1 cellular context compared by ENCODE assay signal in the genomic region with DNA sequence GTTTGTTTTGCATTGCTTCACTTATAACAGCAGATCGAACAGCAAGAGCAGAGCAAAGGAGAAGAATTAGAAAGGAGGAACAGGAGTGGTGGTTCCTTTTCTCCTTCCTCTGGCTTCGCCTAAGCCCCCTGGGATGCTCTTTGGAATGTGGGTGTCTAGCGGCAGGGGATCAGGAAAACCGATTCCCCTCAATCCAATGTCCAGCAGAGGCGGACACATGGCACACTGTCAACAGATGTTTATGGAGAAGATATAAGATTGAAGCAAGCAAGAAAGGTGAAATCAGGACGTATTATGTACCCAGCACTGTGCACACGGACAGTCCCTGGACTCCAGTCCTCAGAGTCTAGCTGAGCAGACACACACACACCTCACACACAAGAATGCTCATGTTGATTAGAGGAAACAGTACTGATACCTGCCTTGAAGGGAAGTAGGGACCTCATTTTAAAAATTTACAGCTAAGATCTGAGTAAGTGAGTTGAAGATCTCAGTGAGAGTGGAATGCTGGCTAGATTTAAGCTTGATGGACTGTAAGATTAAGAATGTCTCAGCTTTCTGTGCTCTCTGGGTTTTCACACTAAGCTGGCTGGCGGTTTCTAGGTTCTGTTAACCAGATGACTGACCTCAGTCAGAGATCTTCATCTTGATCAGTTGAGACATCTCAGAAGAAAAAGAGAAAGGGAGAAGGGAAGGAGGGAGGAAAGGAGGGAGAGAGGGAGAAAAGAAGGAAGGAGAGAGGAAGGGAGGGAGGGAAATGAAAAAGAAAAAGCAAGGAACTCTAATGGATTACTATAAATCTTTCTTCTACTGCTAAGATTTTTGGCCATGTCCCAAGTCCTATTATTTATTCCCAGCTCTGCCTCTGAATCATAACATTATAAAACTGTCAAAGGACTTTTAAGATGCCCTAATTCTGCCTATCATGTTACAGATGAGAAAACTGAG.
TF ChIP-seq lines count a peak whose summit lies in the region.

No MANE protein-coding gene starts in this region.

TF ChIP-seq in GM12878, 131 proteins besides CTCF, POLR2A, EP300 and RAD21:
- TF ChIP-seq IKZF2 (IDR thresholded peaks at IDR 0.05): no peak
- TF ChIP-seq ASH2L (IDR thresholded peaks at IDR 0.05; ENCODE audit: borderline replicate concordance, low read depth): no peak
- no peak for TF ChIP-seq TCF12 (IDR thresholded peaks at IDR 0.05; ENCODE audit: low read depth, low read length)
- no peak for TF ChIP-seq MEF2B (IDR thresholded peaks at IDR 0.05; ENCODE audit: partially characterized antibody, poor library complexity, severe bottlenecking)
- TF ChIP-seq EED (IDR thresholded peaks at IDR 0.05; ENCODE audit: low read depth): no peak
- TF ChIP-seq, protein P1, sequence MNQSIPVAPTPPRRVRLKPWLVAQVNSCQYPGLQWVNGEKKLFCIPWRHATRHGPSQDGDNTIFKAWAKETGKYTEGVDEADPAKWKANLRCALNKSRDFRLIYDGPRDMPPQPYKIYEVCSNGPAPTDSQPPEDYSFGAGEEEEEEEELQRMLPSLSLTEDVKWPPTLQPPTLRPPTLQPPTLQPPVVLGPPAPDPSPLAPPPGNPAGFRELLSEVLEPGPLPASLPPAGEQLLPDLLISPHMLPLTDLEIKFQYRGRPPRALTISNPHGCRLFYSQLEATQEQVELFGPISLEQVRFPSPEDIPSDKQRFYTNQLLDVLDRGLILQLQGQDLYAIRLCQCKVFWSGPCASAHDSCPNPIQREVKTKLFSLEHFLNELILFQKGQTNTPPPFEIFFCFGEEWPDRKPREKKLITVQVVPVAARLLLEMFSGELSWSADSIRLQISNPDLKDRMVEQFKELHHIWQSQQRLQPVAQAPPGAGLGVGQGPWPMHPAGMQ (IDR thresholded peaks at IDR 0.05; ENCODE audit: borderline replicate concordance): no peak
- no peak for TF ChIP-seq CREB1 (IDR thresholded peaks at IDR 0.05; ENCODE audit: low read depth)
- TF ChIP-seq, protein P2, sequence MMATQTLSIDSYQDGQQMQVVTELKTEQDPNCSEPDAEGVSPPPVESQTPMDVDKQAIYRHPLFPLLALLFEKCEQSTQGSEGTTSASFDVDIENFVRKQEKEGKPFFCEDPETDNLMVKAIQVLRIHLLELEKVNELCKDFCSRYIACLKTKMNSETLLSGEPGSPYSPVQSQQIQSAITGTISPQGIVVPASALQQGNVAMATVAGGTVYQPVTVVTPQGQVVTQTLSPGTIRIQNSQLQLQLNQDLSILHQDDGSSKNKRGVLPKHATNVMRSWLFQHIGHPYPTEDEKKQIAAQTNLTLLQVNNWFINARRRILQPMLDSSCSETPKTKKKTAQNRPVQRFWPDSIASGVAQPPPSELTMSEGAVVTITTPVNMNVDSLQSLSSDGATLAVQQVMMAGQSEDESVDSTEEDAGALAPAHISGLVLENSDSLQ (IDR thresholded peaks at IDR 0.05): no peak
- TF ChIP-seq ETV6 (conservative IDR thresholded peaks at IDR 0.05 in 1 of 2, IDR thresholded peaks at IDR 0.05 in 1 of 2; ENCODE audit: borderline replicate concordance in 1 of 2, low read depth in 1 of 2): no peak
- no peak for TF ChIP-seq JUND (IDR thresholded peaks at IDR 0.05; ENCODE audit: low read depth, low read length)
- TF ChIP-seq SP1 (IDR thresholded peaks at IDR 0.05; ENCODE audit: low read depth, low read length): no peak
- TF ChIP-seq BACH1 (IDR thresholded peaks at IDR 0.05; ENCODE audit: borderline replicate concordance): no peak
- TF ChIP-seq, protein P3, sequence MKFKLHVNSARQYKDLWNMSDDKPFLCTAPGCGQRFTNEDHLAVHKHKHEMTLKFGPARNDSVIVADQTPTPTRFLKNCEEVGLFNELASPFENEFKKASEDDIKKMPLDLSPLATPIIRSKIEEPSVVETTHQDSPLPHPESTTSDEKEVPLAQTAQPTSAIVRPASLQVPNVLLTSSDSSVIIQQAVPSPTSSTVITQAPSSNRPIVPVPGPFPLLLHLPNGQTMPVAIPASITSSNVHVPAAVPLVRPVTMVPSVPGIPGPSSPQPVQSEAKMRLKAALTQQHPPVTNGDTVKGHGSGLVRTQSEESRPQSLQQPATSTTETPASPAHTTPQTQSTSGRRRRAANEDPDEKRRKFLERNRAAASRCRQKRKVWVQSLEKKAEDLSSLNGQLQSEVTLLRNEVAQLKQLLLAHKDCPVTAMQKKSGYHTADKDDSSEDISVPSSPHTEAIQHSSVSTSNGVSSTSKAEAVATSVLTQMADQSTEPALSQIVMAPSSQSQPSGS (IDR thresholded peaks at IDR 0.05; ENCODE audit: low read length): no peak
- TF ChIP-seq TAF1 (IDR thresholded peaks at IDR 0.05; ENCODE audit: borderline replicate concordance, low read depth, low read length): no peak
- TF ChIP-seq ZNF207 (IDR thresholded peaks at IDR 0.05; ENCODE audit: borderline replicate concordance): no peak
- no peak for TF ChIP-seq CBFB (IDR thresholded peaks at IDR 0.05; ENCODE audit: low read depth)
